In genomic region chr1:161803181-161803580, GRCh38 we compare ENCODE assay signal across 21 cellular contexts.
"Had no signal": no experiment of that assay in that cellular context is flagged by ENCODE, and none has a peak within 500 bp of the region (broad histone marks: within the 10 kb centered on the region; RNA-seq: fewer than 3 reads in every experiment).

No MANE protein-coding gene starts in this region.

- H3K27me3 Mint-ChIP-seq: activated T-cell treated with anti-CD3 and anti-CD28 coated beads, Interleukin-2, amount 50 U/mL, for 24 hours had no signal

- ATAC-seq: activated CD8-positive, alpha-beta T cell treated with anti-CD3 and anti-CD28 coated beads, Interleukin-2, amount 10 ng/mL, durations not matched to agents 7 days and 5 days; esophagus mucosa; gastroesophageal sphincter; heart left ventricle; left lobe of liver; stimulated activated effector memory CD8-positive, alpha-beta T cell treated with anti-CD3 and anti-CD28 coated beads, Interleukin-12 subunit alpha, Interleukin-12 subunit beta, amount 100 ng/mL, for 72 hours had no signal

- H3K27ac Mint-ChIP-seq: activated CD8-positive, alpha-beta T cell treated with anti-CD3 and anti-CD28 coated beads, Interleukin-2, amount 10 ng/mL, durations not matched to agents 7 days and 5 days; activated naive CD4-positive, alpha-beta T cell treated with anti-CD3 and anti-CD28 coated beads for 36 hours; activated T-cell treated with anti-CD3 and anti-CD28 coated beads, Interleukin-2, amount 50 U/mL, for 24 hours; stimulated activated effector memory CD8-positive, alpha-beta T cell treated with anti-CD3 and anti-CD28 coated beads, Interleukin-12 subunit alpha, Interleukin-12 subunit beta, amount 100 ng/mL, for 72 hours had no signal

- DNase-seq: activated CD4-positive, alpha-beta T cell treated with anti-CD3 and anti-CD28 coated beads for 48 hours; activated CD4-positive, CD25-positive, alpha-beta regulatory T cell; activated CD8-positive, alpha-beta T cell treated with anti-CD3 and anti-CD28 coated beads, Interleukin-2, amount 10 ng/mL, durations not matched to agents 7 days and 5 days; activated naive CD4-positive, alpha-beta T cell treated with anti-CD3 and anti-CD28 coated beads for 36 hours; activated T-cell treated with anti-CD3 and anti-CD28 coated beads, Interleukin-2, amount 50 U/mL, for 24 hours; cerebellar nuclear complex; cortex of kidney; heart left ventricle; kidney; midbrain; occipital lobe; small intestine; stimulated activated CD4-positive, alpha-beta T cell treated with anti-CD3 and anti-CD28 coated beads, Interleukin-15, amount 100 ng/mL, for 24 hours; stimulated activated CD4-positive, alpha-beta T cell treated with anti-CD3 and anti-CD28 coated beads, Interleukin-2, amount 100 ng/mL, for 48 hours; stomach; T1000; upper lobe of left lung had no signal

- H3K9me3 Mint-ChIP-seq: activated naive CD4-positive, alpha-beta T cell treated with anti-CD3 and anti-CD28 coated beads for 36 hours; activated T-cell treated with anti-CD3 and anti-CD28 coated beads, Interleukin-2, amount 50 U/mL, for 24 hours; stimulated activated effector memory CD8-positive, alpha-beta T cell treated with anti-CD3 and anti-CD28 coated beads, Interleukin-12 subunit alpha, Interleukin-12 subunit beta, amount 100 ng/mL, for 72 hours had no signal

- H3K4me3 Mint-ChIP-seq: activated CD8-positive, alpha-beta T cell treated with anti-CD3 and anti-CD28 coated beads, Interleukin-2, amount 10 ng/mL, durations not matched to agents 7 days and 5 days; activated naive CD4-positive, alpha-beta T cell treated with anti-CD3 and anti-CD28 coated beads for 36 hours; activated T-cell treated with anti-CD3 and anti-CD28 coated beads, Interleukin-2, amount 50 U/mL, for 24 hours; stimulated activated effector memory CD8-positive, alpha-beta T cell treated with anti-CD3 and anti-CD28 coated beads, Interleukin-12 subunit alpha, Interleukin-12 subunit beta, amount 100 ng/mL, for 72 hours had no signal
